1 cellular context compared by ENCODE assay signal in the genomic region with DNA sequence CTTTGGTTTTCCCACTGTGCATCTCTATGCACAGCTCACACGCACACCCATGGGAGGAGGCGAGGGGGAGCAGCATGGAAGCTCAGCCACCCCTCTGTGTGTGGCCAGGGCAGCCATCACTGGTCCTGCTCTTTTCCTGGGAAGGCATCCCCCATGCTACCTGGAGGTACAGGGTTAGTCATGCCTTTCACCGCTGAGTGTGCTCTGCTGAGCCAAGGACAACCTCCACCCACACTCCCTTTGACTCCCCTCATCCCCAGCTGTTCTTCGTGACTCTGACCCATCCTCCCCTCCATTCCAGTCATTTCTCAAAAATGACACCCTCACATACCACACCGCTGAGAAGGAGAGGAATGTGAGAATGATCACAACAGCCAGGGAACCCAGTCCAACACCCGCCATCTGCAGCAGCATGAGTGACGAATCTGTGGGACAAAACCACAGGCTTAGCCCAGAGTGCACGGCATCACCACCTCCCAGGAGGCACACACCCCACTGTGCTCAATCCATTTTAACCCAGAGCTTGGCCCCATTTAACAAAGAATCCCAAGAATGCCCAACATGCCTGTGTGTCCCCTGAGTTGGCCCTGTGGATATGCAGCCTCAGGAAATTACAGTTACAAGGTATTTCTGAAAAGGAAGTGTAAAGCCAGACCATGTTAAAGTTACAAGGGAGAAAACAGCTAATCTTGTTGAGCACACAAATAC.
A peak's percentile ranks its signal among the peaks of the same experiment; 100 is the strongest.
TF ChIP-seq lines count a peak whose summit lies in the region.

No MANE protein-coding gene starts in this region.

TF ChIP-seq in A549, 52 proteins besides CTCF, POLR2A, EP300 and RAD21 (continued from another document):
- TF ChIP-seq, protein P1, sequence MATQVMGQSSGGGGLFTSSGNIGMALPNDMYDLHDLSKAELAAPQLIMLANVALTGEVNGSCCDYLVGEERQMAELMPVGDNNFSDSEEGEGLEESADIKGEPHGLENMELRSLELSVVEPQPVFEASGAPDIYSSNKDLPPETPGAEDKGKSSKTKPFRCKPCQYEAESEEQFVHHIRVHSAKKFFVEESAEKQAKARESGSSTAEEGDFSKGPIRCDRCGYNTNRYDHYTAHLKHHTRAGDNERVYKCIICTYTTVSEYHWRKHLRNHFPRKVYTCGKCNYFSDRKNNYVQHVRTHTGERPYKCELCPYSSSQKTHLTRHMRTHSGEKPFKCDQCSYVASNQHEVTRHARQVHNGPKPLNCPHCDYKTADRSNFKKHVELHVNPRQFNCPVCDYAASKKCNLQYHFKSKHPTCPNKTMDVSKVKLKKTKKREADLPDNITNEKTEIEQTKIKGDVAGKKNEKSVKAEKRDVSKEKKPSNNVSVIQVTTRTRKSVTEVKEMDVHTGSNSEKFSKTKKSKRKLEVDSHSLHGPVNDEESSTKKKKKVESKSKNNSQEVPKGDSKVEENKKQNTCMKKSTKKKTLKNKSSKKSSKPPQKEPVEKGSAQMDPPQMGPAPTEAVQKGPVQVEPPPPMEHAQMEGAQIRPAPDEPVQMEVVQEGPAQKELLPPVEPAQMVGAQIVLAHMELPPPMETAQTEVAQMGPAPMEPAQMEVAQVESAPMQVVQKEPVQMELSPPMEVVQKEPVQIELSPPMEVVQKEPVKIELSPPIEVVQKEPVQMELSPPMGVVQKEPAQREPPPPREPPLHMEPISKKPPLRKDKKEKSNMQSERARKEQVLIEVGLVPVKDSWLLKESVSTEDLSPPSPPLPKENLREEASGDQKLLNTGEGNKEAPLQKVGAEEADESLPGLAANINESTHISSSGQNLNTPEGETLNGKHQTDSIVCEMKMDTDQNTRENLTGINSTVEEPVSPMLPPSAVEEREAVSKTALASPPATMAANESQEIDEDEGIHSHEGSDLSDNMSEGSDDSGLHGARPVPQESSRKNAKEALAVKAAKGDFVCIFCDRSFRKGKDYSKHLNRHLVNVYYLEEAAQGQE (IDR thresholded peaks at IDR 0.05): no peak
- 0 out of 2 replicates have a peak, but pooled peaks have one; percentile 53 for TF ChIP-seq FOSB (CRISPR knock-in tag; IDR thresholded peaks at IDR 0.05)
- TF ChIP-seq MAFK (IDR thresholded peaks at IDR 0.05; ENCODE audit: partially characterized antibody): peak; percentile 1
- TF ChIP-seq, protein P2, sequence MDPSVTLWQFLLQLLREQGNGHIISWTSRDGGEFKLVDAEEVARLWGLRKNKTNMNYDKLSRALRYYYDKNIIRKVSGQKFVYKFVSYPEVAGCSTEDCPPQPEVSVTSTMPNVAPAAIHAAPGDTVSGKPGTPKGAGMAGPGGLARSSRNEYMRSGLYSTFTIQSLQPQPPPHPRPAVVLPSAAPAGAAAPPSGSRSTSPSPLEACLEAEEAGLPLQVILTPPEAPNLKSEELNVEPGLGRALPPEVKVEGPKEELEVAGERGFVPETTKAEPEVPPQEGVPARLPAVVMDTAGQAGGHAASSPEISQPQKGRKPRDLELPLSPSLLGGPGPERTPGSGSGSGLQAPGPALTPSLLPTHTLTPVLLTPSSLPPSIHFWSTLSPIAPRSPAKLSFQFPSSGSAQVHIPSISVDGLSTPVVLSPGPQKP (IDR thresholded peaks at IDR 0.05; ENCODE audit: low read depth, low read length): no peak
- no peak for TF ChIP-seq EHF (CRISPR knock-in tag; IDR thresholded peaks at IDR 0.05)
- TF ChIP-seq, protein P3, sequence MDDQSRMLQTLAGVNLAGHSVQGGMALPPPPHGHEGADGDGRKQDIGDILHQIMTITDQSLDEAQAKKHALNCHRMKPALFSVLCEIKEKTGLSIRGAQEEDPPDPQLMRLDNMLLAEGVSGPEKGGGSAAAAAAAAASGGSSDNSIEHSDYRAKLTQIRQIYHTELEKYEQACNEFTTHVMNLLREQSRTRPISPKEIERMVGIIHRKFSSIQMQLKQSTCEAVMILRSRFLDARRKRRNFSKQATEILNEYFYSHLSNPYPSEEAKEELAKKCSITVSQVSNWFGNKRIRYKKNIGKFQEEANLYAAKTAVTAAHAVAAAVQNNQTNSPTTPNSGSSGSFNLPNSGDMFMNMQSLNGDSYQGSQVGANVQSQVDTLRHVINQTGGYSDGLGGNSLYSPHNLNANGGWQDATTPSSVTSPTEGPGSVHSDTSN (IDR thresholded peaks at IDR 0.05): peak; percentile 85
- TF ChIP-seq, protein P4, sequence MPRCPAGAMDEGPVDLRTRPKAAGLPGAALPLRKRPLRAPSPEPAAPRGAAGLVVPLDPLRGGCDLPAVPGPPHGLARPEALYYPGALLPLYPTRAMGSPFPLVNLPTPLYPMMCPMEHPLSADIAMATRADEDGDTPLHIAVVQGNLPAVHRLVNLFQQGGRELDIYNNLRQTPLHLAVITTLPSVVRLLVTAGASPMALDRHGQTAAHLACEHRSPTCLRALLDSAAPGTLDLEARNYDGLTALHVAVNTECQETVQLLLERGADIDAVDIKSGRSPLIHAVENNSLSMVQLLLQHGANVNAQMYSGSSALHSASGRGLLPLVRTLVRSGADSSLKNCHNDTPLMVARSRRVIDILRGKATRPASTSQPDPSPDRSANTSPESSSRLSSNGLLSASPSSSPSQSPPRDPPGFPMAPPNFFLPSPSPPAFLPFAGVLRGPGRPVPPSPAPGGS (IDR thresholded peaks at IDR 0.05): peak; percentile 85; the same call in 2 of the 3 replicates
- TF ChIP-seq CEBPB (IDR thresholded peaks at IDR 0.05): peak in 1 of 2 experiments; percentile 80; a peak in 2 of 4 replicates
- no peak for TF ChIP-seq MYC (IDR thresholded peaks at IDR 0.05; ENCODE audit: borderline replicate concordance, low read length)
- TF ChIP-seq ZFP36 (IDR thresholded peaks at IDR 0.05; ENCODE audit: borderline replicate concordance, partially characterized antibody): no peak
- TF ChIP-seq HEYL (CRISPR knock-in tag; IDR thresholded peaks at IDR 0.05): no peak
- peak; percentile 95 for TF ChIP-seq JUNB (IDR thresholded peaks at IDR 0.05)
- TF ChIP-seq NPAS2 (CRISPR knock-in tag; IDR thresholded peaks at IDR 0.05; ENCODE audit: borderline replicate concordance): no peak
- no peak for TF ChIP-seq RCOR1 (IDR thresholded peaks at IDR 0.05; ENCODE audit: low read depth, low read length)
- TF ChIP-seq ATOH8 (CRISPR knock-in tag; IDR thresholded peaks at IDR 0.05; ENCODE audit: low read depth): peak; percentile 84
- TF ChIP-seq FOSL2 (IDR thresholded peaks at IDR 0.05): peak; percentile 92
- TF ChIP-seq FOSL2 (CRISPR knock-in tag; IDR thresholded peaks at IDR 0.05): peak; percentile 94
- TF ChIP-seq ZC3H11A (IDR thresholded peaks at IDR 0.05): no peak
- TF ChIP-seq NR3C1 (IDR thresholded peaks at IDR 0.05): no peak
- TF ChIP-seq, protein P5, sequence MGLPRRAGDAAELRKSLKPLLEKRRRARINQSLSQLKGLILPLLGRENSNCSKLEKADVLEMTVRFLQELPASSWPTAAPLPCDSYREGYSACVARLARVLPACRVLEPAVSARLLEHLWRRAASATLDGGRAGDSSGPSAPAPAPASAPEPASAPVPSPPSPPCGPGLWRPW (IDR thresholded peaks at IDR 0.05): no peak
- TF ChIP-seq TP53 (CRISPR knock-in tag; IDR thresholded peaks at IDR 0.05): no peak
- no peak for TF ChIP-seq CBX2 (IDR thresholded peaks at IDR 0.05; ENCODE audit: borderline replicate concordance, low read depth)
